In the genomic region with DNA sequence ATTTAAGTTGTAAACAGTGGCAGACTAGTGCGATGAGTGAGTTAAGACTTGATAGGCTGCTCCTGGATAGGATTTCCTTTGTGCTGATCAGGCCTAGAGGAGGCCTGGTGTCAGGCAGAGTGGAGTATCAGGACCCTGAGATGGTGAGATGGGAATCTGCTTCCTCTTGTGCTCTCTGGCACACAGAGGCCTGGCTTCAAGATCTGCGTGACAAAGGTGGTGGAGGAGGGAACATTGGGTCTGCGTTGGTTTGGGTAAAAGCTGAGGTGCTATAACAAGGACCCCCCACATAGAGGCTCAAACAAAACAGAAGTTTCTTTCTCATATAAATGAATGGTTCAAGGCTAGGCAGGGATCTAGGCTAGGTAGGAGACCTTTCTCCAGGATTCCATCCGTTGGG, we compare ENCODE assay signal across 1 cellular context.
TF ChIP-seq lines count a peak whose summit lies in the region.

No MANE protein-coding gene starts in this region.

TF ChIP-seq in HEK293T, 16 proteins besides CTCF, POLR2A, EP300 and RAD21 (continued from another document):
- TF ChIP-seq ELF4 (IDR thresholded peaks at IDR 0.05) (no peak), NFRKB (IDR thresholded peaks at IDR 0.05) (no peak), CTBP1 (IDR thresholded peaks at IDR 0.05; ENCODE audit: borderline replicate concordance) (no peak), TARDBP (IDR thresholded peaks at IDR 0.05) (no peak), HDGF (IDR thresholded peaks at IDR 0.05; ENCODE audit: borderline replicate concordance) (no peak), FOXK2 (IDR thresholded peaks at IDR 0.05) (no peak), SP1 (IDR thresholded peaks at IDR 0.05) (no peak), FOXA1 (IDR thresholded peaks at IDR 0.05) (no peak), L3MBTL2 (conservative IDR thresholded peaks at IDR 0.05) (no peak)
